In genomic region chr1:178797590-178797989, GRCh38 we compare ENCODE assay signal across 19 cellular contexts.
"Had no signal": no experiment of that assay in that cellular context is flagged by ENCODE, and none has a peak within 500 bp of the region (broad histone marks: within the 10 kb centered on the region; RNA-seq: fewer than 3 reads in every experiment).

No MANE protein-coding gene starts in this region.

- DNase-seq: colonic mucosa; dermis blood vessel endothelial cell; erythroblast; foreskin keratinocyte; left colon; left ventricle myocardium superior; mesenchymal stem cell; midbrain; occipital lobe; pancreas; right cardiac atrium; stimulated activated CD4-positive, alpha-beta T cell treated with anti-CD3 and anti-CD28 coated beads, Interleukin-4, amount 100 ng/mL, for 1 hour; stimulated activated CD8-positive, alpha-beta memory T cell treated with anti-CD3 and anti-CD28 coated beads, Interleukin-4, amount 100 ng/mL, for 48 hours; stimulated activated naive B cell treated with anti-CD40 and anti-IgM and Interleukin-4, amounts not matched to agents 10 μg/mL and 1 μg/mL and 100 μg/mL, for 72 hours; stimulated activated naive CD8-positive, alpha-beta T cell treated with anti-CD3 and anti-CD28 coated beads, Interleukin-15, amount 100 ng/mL, for 72 hours; testis; transverse colon had no signal

- H3K27me3 Mint-ChIP-seq: progenitor cell of endocrine pancreas; stimulated activated naive B cell treated with anti-CD40 and anti-IgM and Interleukin-4, amounts not matched to agents 10 μg/mL and 1 μg/mL and 100 μg/mL, for 72 hours; stimulated activated naive CD8-positive, alpha-beta T cell treated with anti-CD3 and anti-CD28 coated beads, Interleukin-15, amount 100 ng/mL, for 72 hours had no signal

- H3K4me1 Mint-ChIP-seq: nephron; stimulated activated naive CD8-positive, alpha-beta T cell treated with anti-CD3 and anti-CD28 coated beads, Interleukin-15, amount 100 ng/mL, for 72 hours had no signal

- ATAC-seq: foreskin keratinocyte; left colon; left ventricle myocardium superior; pancreas; right cardiac atrium; stimulated activated naive B cell treated with anti-CD40 and anti-IgM and Interleukin-4, amounts not matched to agents 10 μg/mL and 1 μg/mL and 100 μg/mL, for 72 hours; stimulated activated naive CD8-positive, alpha-beta T cell treated with anti-CD3 and anti-CD28 coated beads, Interleukin-15, amount 100 ng/mL, for 72 hours had no signal

- H3K27ac Mint-ChIP-seq: nephron; progenitor cell of endocrine pancreas; stimulated activated naive CD8-positive, alpha-beta T cell treated with anti-CD3 and anti-CD28 coated beads, Interleukin-15, amount 100 ng/mL, for 72 hours had no signal

- H3K4me3 Mint-ChIP-seq: nephron; stimulated activated naive B cell treated with anti-CD40 and anti-IgM and Interleukin-4, amounts not matched to agents 10 μg/mL and 1 μg/mL and 100 μg/mL, for 72 hours; stimulated activated naive CD8-positive, alpha-beta T cell treated with anti-CD3 and anti-CD28 coated beads, Interleukin-15, amount 100 ng/mL, for 72 hours had no signal
